In the genomic region with DNA sequence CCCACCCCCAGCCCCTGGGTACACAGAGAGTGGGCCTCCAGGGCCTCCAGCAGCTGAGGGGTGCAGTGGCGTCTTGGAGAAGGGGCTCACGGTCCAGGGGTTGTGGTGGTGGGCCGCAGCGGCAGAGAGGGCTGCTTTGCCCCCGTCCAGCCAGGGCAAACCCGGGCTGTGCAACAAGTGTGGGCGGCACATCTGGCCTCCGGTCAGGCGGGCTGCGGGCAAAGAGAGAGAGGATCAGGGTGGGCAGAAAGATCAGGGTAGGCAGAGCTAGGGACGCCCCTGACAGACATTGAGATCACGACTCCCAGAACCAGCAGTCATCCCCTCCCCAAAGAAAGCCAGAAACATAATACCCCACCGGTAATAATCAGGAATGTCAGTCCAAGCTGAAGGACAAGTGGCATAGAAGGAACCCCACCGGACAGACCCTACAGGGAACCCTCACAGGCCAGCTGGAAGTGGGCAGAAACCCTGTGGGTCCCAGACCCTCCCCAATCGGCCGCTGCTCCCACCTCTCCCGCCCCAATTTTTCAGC, we compare ENCODE assay signal across 1 cellular context.
A peak's percentile ranks its signal among the peaks of the same experiment; 100 is the strongest.
TF ChIP-seq lines count a peak whose summit lies in the region.

No MANE protein-coding gene starts in this region.

TF ChIP-seq in K562, 482 proteins besides CTCF, POLR2A, EP300 and RAD21:
- TF ChIP-seq, protein P1, sequence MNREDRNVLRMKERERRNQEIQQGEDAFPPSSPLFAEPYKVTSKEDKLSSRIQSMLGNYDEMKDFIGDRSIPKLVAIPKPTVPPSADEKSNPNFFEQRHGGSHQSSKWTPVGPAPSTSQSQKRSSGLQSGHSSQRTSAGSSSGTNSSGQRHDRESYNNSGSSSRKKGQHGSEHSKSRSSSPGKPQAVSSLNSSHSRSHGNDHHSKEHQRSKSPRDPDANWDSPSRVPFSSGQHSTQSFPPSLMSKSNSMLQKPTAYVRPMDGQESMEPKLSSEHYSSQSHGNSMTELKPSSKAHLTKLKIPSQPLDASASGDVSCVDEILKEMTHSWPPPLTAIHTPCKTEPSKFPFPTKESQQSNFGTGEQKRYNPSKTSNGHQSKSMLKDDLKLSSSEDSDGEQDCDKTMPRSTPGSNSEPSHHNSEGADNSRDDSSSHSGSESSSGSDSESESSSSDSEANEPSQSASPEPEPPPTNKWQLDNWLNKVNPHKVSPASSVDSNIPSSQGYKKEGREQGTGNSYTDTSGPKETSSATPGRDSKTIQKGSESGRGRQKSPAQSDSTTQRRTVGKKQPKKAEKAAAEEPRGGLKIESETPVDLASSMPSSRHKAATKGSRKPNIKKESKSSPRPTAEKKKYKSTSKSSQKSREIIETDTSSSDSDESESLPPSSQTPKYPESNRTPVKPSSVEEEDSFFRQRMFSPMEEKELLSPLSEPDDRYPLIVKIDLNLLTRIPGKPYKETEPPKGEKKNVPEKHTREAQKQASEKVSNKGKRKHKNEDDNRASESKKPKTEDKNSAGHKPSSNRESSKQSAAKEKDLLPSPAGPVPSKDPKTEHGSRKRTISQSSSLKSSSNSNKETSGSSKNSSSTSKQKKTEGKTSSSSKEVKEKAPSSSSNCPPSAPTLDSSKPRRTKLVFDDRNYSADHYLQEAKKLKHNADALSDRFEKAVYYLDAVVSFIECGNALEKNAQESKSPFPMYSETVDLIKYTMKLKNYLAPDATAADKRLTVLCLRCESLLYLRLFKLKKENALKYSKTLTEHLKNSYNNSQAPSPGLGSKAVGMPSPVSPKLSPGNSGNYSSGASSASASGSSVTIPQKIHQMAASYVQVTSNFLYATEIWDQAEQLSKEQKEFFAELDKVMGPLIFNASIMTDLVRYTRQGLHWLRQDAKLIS (CRISPR knock-in tag; IDR thresholded peaks at IDR 0.05), result 0 out of 2 replicates have a peak, but pooled peaks have one; percentile 12
- TF ChIP-seq, protein P2, sequence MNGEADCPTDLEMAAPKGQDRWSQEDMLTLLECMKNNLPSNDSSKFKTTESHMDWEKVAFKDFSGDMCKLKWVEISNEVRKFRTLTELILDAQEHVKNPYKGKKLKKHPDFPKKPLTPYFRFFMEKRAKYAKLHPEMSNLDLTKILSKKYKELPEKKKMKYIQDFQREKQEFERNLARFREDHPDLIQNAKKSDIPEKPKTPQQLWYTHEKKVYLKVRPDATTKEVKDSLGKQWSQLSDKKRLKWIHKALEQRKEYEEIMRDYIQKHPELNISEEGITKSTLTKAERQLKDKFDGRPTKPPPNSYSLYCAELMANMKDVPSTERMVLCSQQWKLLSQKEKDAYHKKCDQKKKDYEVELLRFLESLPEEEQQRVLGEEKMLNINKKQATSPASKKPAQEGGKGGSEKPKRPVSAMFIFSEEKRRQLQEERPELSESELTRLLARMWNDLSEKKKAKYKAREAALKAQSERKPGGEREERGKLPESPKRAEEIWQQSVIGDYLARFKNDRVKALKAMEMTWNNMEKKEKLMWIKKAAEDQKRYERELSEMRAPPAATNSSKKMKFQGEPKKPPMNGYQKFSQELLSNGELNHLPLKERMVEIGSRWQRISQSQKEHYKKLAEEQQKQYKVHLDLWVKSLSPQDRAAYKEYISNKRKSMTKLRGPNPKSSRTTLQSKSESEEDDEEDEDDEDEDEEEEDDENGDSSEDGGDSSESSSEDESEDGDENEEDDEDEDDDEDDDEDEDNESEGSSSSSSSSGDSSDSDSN (IDR thresholded peaks at IDR 0.05; ENCODE audit: borderline replicate concordance in 1 of 2, low read depth in 2 of 2, low read length in 2 of 2), result 0 out of 4 replicates have a peak, but pooled peaks have one; percentile 35 to 52
- TF ChIP-seq EGR1 (conservative IDR thresholded peaks at IDR 0.05) (0 out of 2 replicates have a peak, but pooled peaks have one; percentile 1), POLR2G (IDR thresholded peaks at IDR 0.05; ENCODE audit: low read depth, low read length) (peak; percentile 1; the same call in 1 of the 2 replicates), ZZZ3 (IDR thresholded peaks at IDR 0.05) (no peak), RBFOX2 (IDR thresholded peaks at IDR 0.05; ENCODE audit: low read depth, low read length) (peak; percentile 7; the same call in 1 of the 2 replicates), ETV1 (tag; conservative IDR thresholded peaks at IDR 0.05; ENCODE audit: low read depth) (no peak)
TF ChIP-seq in K562: peak in this region for 5.
